ENCODE assay signal across 26 cellular contexts in the genomic region with DNA sequence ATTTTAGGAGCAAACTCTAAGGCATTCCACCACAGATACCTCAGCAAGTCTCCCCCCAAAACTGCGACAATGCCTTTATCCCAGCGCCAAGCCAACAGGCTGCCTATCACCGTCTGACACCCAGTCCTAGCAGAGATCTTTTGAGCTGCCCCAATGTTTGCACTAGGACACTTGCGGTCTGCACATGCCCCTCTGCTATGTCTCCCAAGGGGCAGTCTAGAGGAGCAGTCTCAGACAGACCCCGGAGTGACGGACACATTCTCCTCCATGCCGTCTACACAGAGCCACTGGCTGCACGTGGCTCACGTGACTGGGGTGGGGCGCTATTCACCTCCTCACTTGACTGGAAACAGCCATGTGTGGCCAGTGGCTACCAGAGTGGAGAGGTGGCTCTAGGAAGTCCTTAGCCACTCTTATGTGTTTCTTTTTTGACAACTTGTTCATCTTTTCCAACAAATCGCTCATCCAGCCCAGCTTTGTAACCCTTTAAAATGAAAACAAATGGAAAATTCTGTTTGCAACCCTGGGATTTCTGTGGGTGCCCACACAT. TPM values are rescaled to one million over a fixed set of nuclear protein-coding genes. Genes with fewer than 3 reads are reported as not detected.
A peak's percentile ranks its signal among the peaks of the same experiment; 100 is the strongest.
DNase-seq lines count a peak whose midpoint lies in the region; ATAC-seq, FAIRE-seq and TF ChIP-seq lines count a peak whose summit lies in the region.
"Had no signal": no experiment of that assay in that cellular context is flagged by ENCODE, and none has a peak within 500 bp of the region (broad histone marks: within the 10 kb centered on the region; RNA-seq: fewer than 3 reads in every experiment).

No MANE protein-coding gene starts in this region.

- H3K4me1 Mint-ChIP-seq in activated naive CD4-positive, alpha-beta T cell treated with anti-CD3 and anti-CD28 coated beads, Interleukin-2, amount 10 ng/mL, durations not matched to agents 7 days and 5 days = peaks cover 28% of the 10 kb centered on the region
- peaks cover 15% of the 10 kb centered on the region for H3K4me1 Mint-ChIP-seq in GM23338

- no peak overlapping the region for H3K4me3 Mint-ChIP-seq in activated naive CD4-positive, alpha-beta T cell treated with anti-CD3 and anti-CD28 coated beads, Interleukin-2, amount 10 ng/mL, durations not matched to agents 7 days and 5 days
- H3K4me3 Mint-ChIP-seq in GM23338 = no peak overlapping the region
- H3K4me3 Mint-ChIP-seq: nephron; T-helper 2 cell treated with Interferon-gamma antibody and Interleukin-4, amounts not matched to agents 5 μg/mL and 100 μg/mL, for 36 hours had no signal

- no TSS peak for BruUV-seq in GM12878 (replicated peaks; lab: Mats Ljungman, UMichigan)

- TF ChIP-seq CTCF in GM23338 (conservative IDR thresholded peaks at IDR 0.05; ENCODE audit: low read depth in 2 of 2) (no peak), GM12878 (IDR thresholded peaks at IDR 0.05 in 2 of 3, conservative IDR thresholded peaks at IDR 0.05 in 1 of 3; ENCODE audit: control insufficient read depth in 2 of 3, extremely low read depth in 1 of 3, insufficient read depth in 1 of 3, low read depth in 3 of 3, low read length in 3 of 3) (no peak)

- H4K91ac ChIP-seq in neuronal stem cell (ENCODE audit: low read depth, low read length, poor library complexity) = no peak overlapping the region

- RAD21 ChIA-PET in GM12878 (lab: Charles Lee; ENCODE audit: unreplicated experiment) = no interaction called here

- no peak for FAIRE-seq in GM12878 (lab: Jason Lieb, UNC)
- FAIRE-seq: HTR-8/SVneo had no signal

- H3K79me1 ChIP-seq in neuronal stem cell (ENCODE audit: low read depth, low read length) = peaks cover 13% of the 10 kb centered on the region

- in situ Hi-C loops in GM12878 (cut with MboI) = no loop called here

- no peak overlapping the region for H2BK5ac ChIP-seq in neuronal stem cell (ENCODE audit: low read length)

- H3K4me1 ChIP-seq in GM23338 (ENCODE audit: insufficient read depth) (peaks cover 17% of the 10 kb centered on the region), GM12878 (ENCODE audit: control insufficient read depth, insufficient read depth, low read length) (peaks cover 3% of the 10 kb centered on the region; the same call in 1 of the 2 replicates), neuronal stem cell (ENCODE audit: control insufficient read depth in 2 of 2, insufficient read depth in 1 of 2, low read depth in 1 of 2, low read length in 2 of 2) (peaks cover 4 to 14% of the 10 kb centered on the region in 2 donors)

- ATAC-seq in GM23338 (no peak), GM12878 (no peak), HG03025 (IDR thresholded peaks at IDR 0.05; ENCODE audit: low FRiP score, unreplicated experiment) (no peak)
- ATAC-seq: Right ventricle myocardium inferior, SK-N-SH treated with all-trans-retinoic acid at 6 μM for 48 hours had no signal

- peak overlapping the region; percentile 50 for H3K27ac Mint-ChIP-seq in activated naive CD4-positive, alpha-beta T cell treated with anti-CD3 and anti-CD28 coated beads, Interleukin-2, amount 10 ng/mL, durations not matched to agents 7 days and 5 days
- no peak overlapping the region; the same call in 1 of the 2 replicates for H3K27ac Mint-ChIP-seq in GM23338
- H3K27ac Mint-ChIP-seq: activated T-helper 2 cell treated with anti-CD3 and anti-CD28 coated beads, Interferon-gamma antibody, Interleukin-2, Interleukin-4, amounts not matched to agents 10 μg/mL and 5 μg/mL and 100 μg/mL, durations not matched to agents 14 hours and 24 hours and 36 hours; nephron; T-helper 2 cell treated with Interferon-gamma antibody and Interleukin-4, amounts not matched to agents 5 μg/mL and 100 μg/mL, for 36 hours had no signal

- peaks cover 79% of the 10 kb centered on the region for H3K36me3 ChIP-seq in GM23338 (ENCODE audit: insufficient read depth)
- H3K36me3 ChIP-seq in GM12878 (ENCODE audit: control insufficient read depth in 2 of 2, insufficient read depth in 2 of 2, low read length in 1 of 2) = peaks cover 30 to 46% of the 10 kb centered on the region in 2 experiments
- peaks cover 62 to 91% of the 10 kb centered on the region in 2 donors for H3K36me3 ChIP-seq in neuronal stem cell (replicated peaks in 1 of 2; ENCODE audit: control insufficient read depth in 2 of 2, insufficient read depth in 2 of 2, low read length in 2 of 2)
- peaks cover 67% of the 10 kb centered on the region for H3K36me3 ChIP-seq in H7 (replicated peaks; ENCODE audit: control insufficient read depth, insufficient read depth, low read length)

- H3K14ac ChIP-seq in neuronal stem cell (ENCODE audit: low read length) = no peak overlapping the region

- H3K79me2 ChIP-seq in GM23338 (replicated peaks; ENCODE audit: insufficient read depth) (peaks cover 96% of the 10 kb centered on the region), GM12878 (ENCODE audit: control insufficient read depth, insufficient read depth, low read length) (peaks cover 29% of the 10 kb centered on the region)

- no peaks in the 10 kb centered on the region for H3K27me3 Mint-ChIP-seq in activated naive CD4-positive, alpha-beta T cell treated with anti-CD3 and anti-CD28 coated beads, Interleukin-2, amount 10 ng/mL, durations not matched to agents 7 days and 5 days
- peaks cover 9% of the 10 kb centered on the region for H3K27me3 Mint-ChIP-seq in GM23338 (ENCODE audit: insufficient read depth, low read depth, poor library complexity)

- TF ChIP-seq EP300 in GM12878 (IDR thresholded peaks at IDR 0.05; ENCODE audit: borderline replicate concordance in 1 of 2, control insufficient read depth in 1 of 2, low read depth in 2 of 2, low read length in 2 of 2) = no peak

- H3K4me3 ChIP-seq in GM23338 (no peak overlapping the region), GM12878 (no peak overlapping the region), neuronal stem cell (ENCODE audit: low read length in 2 of 2) (no peak overlapping the region), H7 (ENCODE audit: insufficient read depth, low read depth, low read length) (no peak overlapping the region)
- H3K4me3 ChIP-seq: dorsolateral prefrontal cortex, right atrium auricular region had no signal

- H3K27ac ChIP-seq in GM23338 (ENCODE audit: low read depth) (0 out of 2 replicates have a peak overlapping the region, but pooled peaks have one; percentile 39), GM12878 (ENCODE audit: control insufficient read depth, insufficient read depth) (no peak overlapping the region), neuronal stem cell (replicated peaks; ENCODE audit: low read length) (no peak overlapping the region)
- H3K27ac ChIP-seq: parathyroid adenoma, right atrium auricular region had no signal

- TF ChIP-seq RAD21 in GM12878 (IDR thresholded peaks at IDR 0.05; ENCODE audit: insufficient read depth, low read depth, low read length) = no peak

- H3K18ac ChIP-seq in neuronal stem cell (ENCODE audit: low read length) = no peak overlapping the region

- SMC1A ChIA-PET in GM12878 (lab: Charles Lee; ENCODE audit: uncharacterized antibody, unreplicated experiment) = no interaction called here

- H3K4me2 ChIP-seq in GM23338 (no peak overlapping the region), GM12878 (ENCODE audit: control insufficient read depth, insufficient read depth) (no peak overlapping the region), neuronal stem cell (ENCODE audit: insufficient read depth, low read length, poor library complexity, severe bottlenecking) (no peak overlapping the region)

- H3K9ac ChIP-seq in GM12878 (ENCODE audit: control insufficient read depth, insufficient read depth, low read length) (no peak overlapping the region), neuronal stem cell (ENCODE audit: low read depth, low read length, poor library complexity) (no peak overlapping the region)
- H3K9ac ChIP-seq: parathyroid adenoma had no signal

- WGBS in GM12878 (ENCODE audit: insufficient coverage, insufficient replicate concordance, low lambda C conversion rate, missing lambda C conversion rate) = 86% methylated on average over 11 of the region's 11 CpGs
- WGBS in neuronal stem cell (ENCODE audit: extremely low coverage in 2 of 2, insufficient read length in 2 of 2, insufficient replicate concordance in 1 of 2), 2 donors = no CpG with 5 or more reads among the region's 11 CpGs

- DNase-seq in activated naive CD4-positive, alpha-beta T cell treated with anti-CD3 and anti-CD28 coated beads, Interleukin-2, amount 10 ng/mL, durations not matched to agents 7 days and 5 days = no peak
- DNase-seq in activated naive CD4-positive, alpha-beta T cell (lab: John Stamatoyannopoulos, UW) = no peak
- no peak for DNase-seq in GM23338 (ENCODE audit: low spot score)
- DNase-seq in GM12878 (ENCODE audit: low read depth, low spot score) = no peak
- DNase-seq in neuronal stem cell (ENCODE audit: low spot score) = no peak
- DNase-seq in H7 = no peak
- DNase-seq in NCI-H2107 (lab: John Stamatoyannopoulos, UW) = no peak
- DNase-seq: ACHN; activated CD4-positive, alpha-beta T cell treated with anti-CD3 and anti-CD28 coated beads for 4 hours; BE2C; DMS53; dorsolateral prefrontal cortex; islet precursor cell; KBM-7; MM.1S; NCI-H446; NCI-H82 had no signal

- H2BK120ac ChIP-seq in neuronal stem cell (ENCODE audit: low read depth, low read length) = no peak overlapping the region

- no peak overlapping the region for H3K4ac ChIP-seq in neuronal stem cell (ENCODE audit: low read length)

- H3K27me3 ChIP-seq in GM23338 (ENCODE audit: insufficient read depth) (no peaks in the 10 kb centered on the region), GM12878 (replicated peaks in 1 of 2; ENCODE audit: control insufficient read depth in 2 of 2, insufficient read depth in 2 of 2, low read length in 1 of 2) (no peaks in the 10 kb centered on the region), neuronal stem cell (ENCODE audit: control insufficient read depth in 3 of 3, insufficient read depth in 3 of 3, low read depth in 1 of 3, low read length in 3 of 3) (no peaks in the 10 kb centered on the region), H7 (ENCODE audit: control insufficient read depth, insufficient read depth, low read length) (no peaks in the 10 kb centered on the region)
- H3K27me3 ChIP-seq: BE2C, dorsolateral prefrontal cortex, right atrium auricular region had no signal

- peak overlapping the region; percentile 74 for H4K8ac ChIP-seq in neuronal stem cell (ENCODE audit: low read depth, low read length)

- POLR2A ChIA-PET in GM12878 (lab: Charles Lee) = no interaction called here

- no peak overlapping the region for H2AK5ac ChIP-seq in neuronal stem cell (ENCODE audit: low read depth, low read length)

- H3K9me2 ChIP-seq in GM23338 (ENCODE audit: insufficient read depth) = no peaks in the 10 kb centered on the region

- TF ChIP-seq POLR2A in GM12878 (IDR thresholded peaks at IDR 0.05; ENCODE audit: low read depth, low read length) = peak; percentile 50

- H3K36me3 Mint-ChIP-seq in activated naive CD4-positive, alpha-beta T cell treated with anti-CD3 and anti-CD28 coated beads, Interleukin-2, amount 10 ng/mL, durations not matched to agents 7 days and 5 days = peaks cover 63% of the 10 kb centered on the region
- peaks cover 81% of the 10 kb centered on the region for H3K36me3 Mint-ChIP-seq in GM23338 (ENCODE audit: low read depth)

- H4K20me1 ChIP-seq in GM23338 (replicated peaks; ENCODE audit: insufficient read depth) (peaks cover 81% of the 10 kb centered on the region), GM12878 (ENCODE audit: control insufficient read depth, insufficient read depth) (peaks cover 6% of the 10 kb centered on the region)

- CTCF ChIA-PET in activated naive CD4-positive, alpha-beta T cell treated with anti-CD3 and anti-CD28 coated beads, Interleukin-2, amount 10 ng/mL, durations not matched to agents 7 days and 5 days (lab: Charles Lee) = interaction anchor here (1.0 kb wide), 1 partner anchor 62 kb away, joined by 3 read pairs; no protein-coding TSS in a partner anchor
- CTCF ChIA-PET in GM12878 (lab: Yijun Ruan, JAX) = no interaction called here

- no peaks in the 10 kb centered on the region for H3K9me3 ChIP-seq in GM12878 (replicated peaks; ENCODE audit: control insufficient read depth, insufficient read depth, low read length)
- H3K9me3 ChIP-seq in neuronal stem cell (replicated peaks in 1 of 2; ENCODE audit: control insufficient read depth in 2 of 2, insufficient read depth in 1 of 2, low read depth in 1 of 2, low read length in 2 of 2) = no peaks in the 10 kb centered on the region
- H3K9me3 ChIP-seq: BE2C, right atrium auricular region had no signal

- H3F3A ChIP-seq in GM23338 (replicated peaks; ENCODE audit: low read depth) = peaks cover 80% of the 10 kb centered on the region

- H2BK15ac ChIP-seq in neuronal stem cell (ENCODE audit: low read length) = no peak overlapping the region

- no peak overlapping the region for H3K23ac ChIP-seq in neuronal stem cell (ENCODE audit: low read depth, low read length, poor library complexity)

- no peak overlapping the region for H2AFZ ChIP-seq in GM23338
- H2AFZ ChIP-seq in GM12878 (ENCODE audit: control insufficient read depth, low read depth, low read length) = no peak overlapping the region
- no peak overlapping the region for H2AFZ ChIP-seq in neuronal stem cell (ENCODE audit: low read length)
- H2AFZ ChIP-seq: parathyroid adenoma had no signal

- no peak overlapping the region for H2BK12ac ChIP-seq in neuronal stem cell (ENCODE audit: low read length)

- no peaks in the 10 kb centered on the region for H3K9me3 Mint-ChIP-seq in activated naive CD4-positive, alpha-beta T cell treated with anti-CD3 and anti-CD28 coated beads, Interleukin-2, amount 10 ng/mL, durations not matched to agents 7 days and 5 days
- H3K9me3 Mint-ChIP-seq in GM23338 = no peaks in the 10 kb centered on the region
- H3K9me3 Mint-ChIP-seq: activated T-helper 2 cell treated with anti-CD3 and anti-CD28 coated beads, Interferon-gamma antibody, Interleukin-2, Interleukin-4, amounts not matched to agents 10 μg/mL and 5 μg/mL and 100 μg/mL, durations not matched to agents 14 hours and 24 hours and 36 hours; nephron; T-helper 2 cell treated with Interferon-gamma antibody and Interleukin-4, amounts not matched to agents 5 μg/mL and 100 μg/mL, for 36 hours had no signal

- intact Hi-C loops in GM12878 (cut with micrococcal nuclease; ENCODE audit: unreplicated experiment) = no loop called here

RNA-seq across cellular contexts. Expression of a gene that starts 16.0 kb away (rescaled TPM):
- 147 and 162 TPM in 2 replicates for total RNA-seq in GM23338 (2014; rRNA removed; shearing (Covaris generic))
- 61.5 and 72.4 TPM in 2 replicates for polyA plus RNA-seq in GM23338 (2016; fragmentation: Nextera tagmentation; extraction: Ambion mirVana)
- 158 and 180 TPM in 2 replicates for total RNA-seq in GM12878 (2013; cell fraction: nucleolus; rRNA removed)
- total RNA-seq in GM12878 (2014; rRNA removed) = 40.9 and 41.5 TPM in 2 replicates
- total RNA-seq in GM12878 (2014; rRNA removed; fragmentation: Illumina TruSeq; extraction: Trizol) = 33.8 and 36.0 TPM in 2 replicates
- total RNA-seq in GM12878 (2021) = 52.1 and 56.4 TPM in 2 replicates
- polyA plus RNA-seq in GM12878 (2011; ENCODE audit: low read depth) = 21.4 TPM
- polyA plus RNA-seq in GM12878 (2011; rRNA removed) = 40.4 and 47.4 TPM in 2 replicates
- polyA plus RNA-seq in GM12878 (2011; cell fraction: cytosol; rRNA removed) = 43.3 and 47.3 TPM in 2 replicates
- polyA plus RNA-seq in GM12878 (2011; cell fraction: nucleus; rRNA removed) = 185 and 192 TPM in 2 replicates
- 32.5 and 32.6 TPM in 2 replicates for polyA plus RNA-seq in GM12878 (2012)
- 39.4 and 44.2 TPM in 2 replicates for polyA plus RNA-seq in GM12878 (2014; fragmentation: Illumina TruSeq; extraction: Trizol)
- polyA plus RNA-seq in GM12878 (2014; fragmentation: Nextera tagmentation; extraction: Ambion mirVana) = 1 to 10 TPM; 5.5 to 7.8 TPM
- polyA plus RNA-seq in GM12878 (2014; rRNA removed) = 40.6 and 40.8 TPM in 2 replicates
- 10 to 100 TPM; 24.7 to 28.5 TPM for polyA plus RNA-seq in GM12878 (2016; fragmentation: Nextera tagmentation; extraction: Ambion mirVana)
- polyA minus RNA-seq in GM12878 (2011; rRNA and poly(A)+ RNA removed) = 38.1 and 42.9 TPM in 2 replicates
- 12.7 and 13.5 TPM in 2 replicates for polyA minus RNA-seq in GM12878 (2011; cell fraction: cytosol; rRNA and poly(A)+ RNA removed)
- 38.0 and 59.5 TPM in 2 replicates for polyA minus RNA-seq in GM12878 (2011; cell fraction: nucleus; rRNA and poly(A)+ RNA removed)
- polyA plus RNA-seq in neuronal stem cell (2013, experiment 1 of 2) = 50.1 TPM
- 49.8 TPM for polyA plus RNA-seq in neuronal stem cell (2013, experiment 2 of 2)
- total RNA-seq in H7 (2014; rRNA removed; shearing (Covaris generic)) = 53.2 and 63.4 TPM in 2 replicates

RNA-seq across cellular contexts. Expression of a gene that starts 27.7 kb away (rescaled TPM):
- 102 and 106 TPM in 2 replicates for total RNA-seq in GM23338 (2014; rRNA removed; shearing (Covaris generic))
- polyA plus RNA-seq in GM23338 (2016; fragmentation: Nextera tagmentation; extraction: Ambion mirVana) (41.7 and 41.8 TPM in 2 replicates), GM12878 (2011; rRNA removed) (28.2 and 30.6 TPM in 2 replicates), GM12878 (2014; fragmentation: Illumina TruSeq; extraction: Trizol) (17.6 and 22.8 TPM in 2 replicates), GM12878 (2014; fragmentation: Nextera tagmentation; extraction: Ambion mirVana) (10 to 100 TPM; 12.0 to 13.2 TPM), GM12878 (2014; rRNA removed) (27.9 and 29.8 TPM in 2 replicates), GM12878 (2016; fragmentation: Nextera tagmentation; extraction: Ambion mirVana) (10 to 100 TPM; 16.5 to 20.1 TPM)
- 16.8 and 17.6 TPM in 2 replicates for total RNA-seq in GM12878 (2013; cell fraction: nucleolus; rRNA removed)
- total RNA-seq in GM12878 (2014; rRNA removed) (21.7 and 25.2 TPM in 2 replicates), GM12878 (2014; rRNA removed; fragmentation: Illumina TruSeq; extraction: Trizol) (21.7 and 22.7 TPM in 2 replicates), GM12878 (2021) (33.1 and 33.8 TPM in 2 replicates)
- 19.1 TPM for polyA plus RNA-seq in GM12878 (2011; ENCODE audit: low read depth)
- 29.1 and 34.1 TPM in 2 replicates for polyA plus RNA-seq in GM12878 (2011; cell fraction: cytosol; rRNA removed)
- 19.5 and 22.0 TPM in 2 replicates for polyA plus RNA-seq in GM12878 (2011; cell fraction: nucleus; rRNA removed)
- polyA plus RNA-seq in GM12878 (2012) = 21.7 and 23.3 TPM in 2 replicates
- polyA minus RNA-seq in GM12878 (2011; rRNA and poly(A)+ RNA removed) = 26.9 and 30.9 TPM in 2 replicates
- 11.3 and 11.9 TPM in 2 replicates for polyA minus RNA-seq in GM12878 (2011; cell fraction: cytosol; rRNA and poly(A)+ RNA removed)
- 7.1 and 9.1 TPM in 2 replicates for polyA minus RNA-seq in GM12878 (2011; cell fraction: nucleus; rRNA and poly(A)+ RNA removed)
- 34.3 TPM for polyA plus RNA-seq in neuronal stem cell (2013, experiment 1 of 2)
- polyA plus RNA-seq in neuronal stem cell (2013, experiment 2 of 2) = 35.7 TPM
- total RNA-seq in H7 (2014; rRNA removed; shearing (Covaris generic)) = 49.1 and 57.0 TPM in 2 replicates

RNA-seq across cellular contexts. Expression of a gene that starts 42.2 kb away (rescaled TPM):
- total RNA-seq in GM23338 (2014; rRNA removed; shearing (Covaris generic)) = 24.2 and 32.0 TPM in 2 replicates
- polyA plus RNA-seq in GM23338 (2016; fragmentation: Nextera tagmentation; extraction: Ambion mirVana) = 36.1 and 39.3 TPM in 2 replicates
- 130 and 134 TPM in 2 replicates for total RNA-seq in GM12878 (2013; cell fraction: nucleolus; rRNA removed)
- total RNA-seq in GM12878 (2014; rRNA removed) = 27.8 and 35.8 TPM in 2 replicates
- 15.7 and 17.5 TPM in 2 replicates for total RNA-seq in GM12878 (2014; rRNA removed; fragmentation: Illumina TruSeq; extraction: Trizol)
- total RNA-seq in GM12878 (2021) = 60.2 and 74.1 TPM in 2 replicates
- polyA plus RNA-seq in GM12878 (2011; ENCODE audit: low read depth) = 18.7 TPM
- polyA plus RNA-seq in GM12878 (2011; rRNA removed) = 13.0 and 22.9 TPM in 2 replicates
- 33.9 and 65.4 TPM in 2 replicates for polyA plus RNA-seq in GM12878 (2011; cell fraction: cytosol; rRNA removed)
- polyA plus RNA-seq in GM12878 (2011; cell fraction: nucleus; rRNA removed) = 742 and 791 TPM in 2 replicates
- 52.1 and 66.9 TPM in 2 replicates for polyA plus RNA-seq in GM12878 (2012)
- polyA plus RNA-seq in GM12878 (2014; fragmentation: Illumina TruSeq; extraction: Trizol) = 5.8 and 19.2 TPM in 2 replicates
- polyA plus RNA-seq in GM12878 (2014; fragmentation: Nextera tagmentation; extraction: Ambion mirVana) = 1 to 10 TPM in 1 of 2 experiments, under 1 TPM in 1; 0.72 to 3.9 TPM
- 67.1 and 83.6 TPM in 2 replicates for polyA plus RNA-seq in GM12878 (2014; rRNA removed)
- polyA plus RNA-seq in GM12878 (2016; fragmentation: Nextera tagmentation; extraction: Ambion mirVana) = 10 to 100 TPM; 57.9 to 67.0 TPM
- polyA minus RNA-seq in GM12878 (2011; rRNA and poly(A)+ RNA removed) = 6.9 and 18.1 TPM in 2 replicates
- polyA minus RNA-seq in GM12878 (2011; cell fraction: cytosol; rRNA and poly(A)+ RNA removed) = 9.0 and 11.0 TPM in 2 replicates
- 49.8 and 62.0 TPM in 2 replicates for polyA minus RNA-seq in GM12878 (2011; cell fraction: nucleus; rRNA and poly(A)+ RNA removed)
- polyA plus RNA-seq in neuronal stem cell (2013, experiment 1 of 2) = 1.6 TPM
- 1.9 TPM for polyA plus RNA-seq in neuronal stem cell (2013, experiment 2 of 2)
- 32.6 and 41.4 TPM in 2 replicates for total RNA-seq in H7 (2014; rRNA removed; shearing (Covaris generic))

RNA-seq across cellular contexts. Expression of a gene that starts 48.7 kb away (rescaled TPM):
- total RNA-seq in GM23338 (2014; rRNA removed; shearing (Covaris generic)) = 18.8 and 19.3 TPM in 2 replicates
- polyA plus RNA-seq in GM23338 (2016; fragmentation: Nextera tagmentation; extraction: Ambion mirVana) (5.4 and 5.8 TPM in 2 replicates), GM12878 (2011; rRNA removed) (2.5 and 3.3 TPM in 2 replicates), GM12878 (2014; fragmentation: Illumina TruSeq; extraction: Trizol) (5.0 and 6.3 TPM in 2 replicates), GM12878 (2014; fragmentation: Nextera tagmentation; extraction: Ambion mirVana) (1 to 10 TPM; 1.4 to 1.6 TPM), GM12878 (2014; rRNA removed) (5.1 and 5.7 TPM in 2 replicates), GM12878 (2016; fragmentation: Nextera tagmentation; extraction: Ambion mirVana) (under 1 TPM; 0.48 to 0.58 TPM)
- 2.7 and 2.8 TPM in 2 replicates for total RNA-seq in GM12878 (2013; cell fraction: nucleolus; rRNA removed)
- total RNA-seq in GM12878 (2014; rRNA removed) (7.8 and 8.1 TPM in 2 replicates), GM12878 (2014; rRNA removed; fragmentation: Illumina TruSeq; extraction: Trizol) (5.9 and 6.6 TPM in 2 replicates), GM12878 (2021) (7.3 and 8.1 TPM in 2 replicates)
- polyA plus RNA-seq in GM12878 (2011; ENCODE audit: low read depth) = 2.6 TPM
- 1.5 and 1.7 TPM in 2 replicates for polyA plus RNA-seq in GM12878 (2011; cell fraction: cytosol; rRNA removed)
- 1.6 and 2.0 TPM in 2 replicates for polyA plus RNA-seq in GM12878 (2011; cell fraction: nucleus; rRNA removed)
- 3.2 and 4.8 TPM in 2 replicates for polyA plus RNA-seq in GM12878 (2012)
- 1.0 and 1.5 TPM in 2 replicates for polyA minus RNA-seq in GM12878 (2011; rRNA and poly(A)+ RNA removed)
- 1.5 and 1.7 TPM in 2 replicates for polyA minus RNA-seq in GM12878 (2011; cell fraction: cytosol; rRNA and poly(A)+ RNA removed)
- polyA minus RNA-seq in GM12878 (2011; cell fraction: nucleus; rRNA and poly(A)+ RNA removed) = 0.57 and 0.60 TPM in 2 replicates
- polyA plus RNA-seq in neuronal stem cell (2013, experiment 1 of 2) = 14.5 TPM
- polyA plus RNA-seq in neuronal stem cell (2013, experiment 2 of 2) = 15.3 TPM
- total RNA-seq in H7 (2014; rRNA removed; shearing (Covaris generic)) = 25.7 and 36.8 TPM in 2 replicates
